ENCODE assay signal across 7 cellular contexts in genomic region chr19:38729653-38730469, GRCh38. TPM values are rescaled to one million over a fixed set of nuclear protein-coding genes. Genes with fewer than 3 reads are reported as not detected.
DNase-seq lines count a peak whose midpoint lies in the region; ATAC-seq, FAIRE-seq and TF ChIP-seq lines count a peak whose summit lies in the region.

No MANE protein-coding gene starts in this region.

- H3K4me3 ChIP-seq in GM12865 (ENCODE audit: low read depth, low read length), result no peak overlapping the region
- no peak overlapping the region for H3K4me3 ChIP-seq in bronchial epithelial cell (ENCODE audit: low read depth, low read length)
- H3K4me3 ChIP-seq in lower leg skin (ENCODE audit: low read depth, poor library complexity, severe bottlenecking), result no peak overlapping the region

- no peak for TF ChIP-seq POLR2A in lower leg skin (IDR thresholded peaks at IDR 0.05)

- no peaks in the 10 kb centered on the region for H3K27me3 ChIP-seq in bronchial epithelial cell (ENCODE audit: control insufficient read depth, insufficient read depth, low read length)

- intact Hi-C loops in lower leg skin (cut with DNase I; ENCODE audit: low total_unique reads), result loop anchor here (10.0 kb wide), 1 partner anchor 195 kb away; no protein-coding TSS in a partner anchor

- TF ChIP-seq CTCF in GM12865 (IDR thresholded peaks at IDR 0.05; ENCODE audit: insufficient read depth, low read depth, low read length, missing control alignments) (peak; percentile 84), bronchial epithelial cell (IDR thresholded peaks at IDR 0.05; ENCODE audit: insufficient read depth, low read length, severe bottlenecking) (peak; percentile 88), lower leg skin (IDR thresholded peaks at IDR 0.05) (peak in 1 of 3 donors; percentile 30)

- no peak for ATAC-seq in HG02981 (IDR thresholded peaks at IDR 0.05; ENCODE audit: unreplicated experiment)

- no peak for FAIRE-seq in bronchial epithelial cell (lab: Jason Lieb, UNC)

- H3K36me3 ChIP-seq in bronchial epithelial cell (ENCODE audit: control insufficient read depth, insufficient read depth, low read length), result peaks cover 40% of the 10 kb centered on the region

- 68 to 74% methylated on average over 15 to 17 of the region's 17 CpGs for WGBS in lower leg skin, 2 donors

- peak; percentile 78 for DNase-seq in GM12865 (ENCODE audit: low read depth)
- peak; percentile 25 for DNase-seq in NCI-H1105 (lab: John Stamatoyannopoulos, UW)
- peak; percentile 54 to 71 (median 62) for DNase-seq in activated CD4-positive, CD25-positive, alpha-beta regulatory T cell (lab: John Stamatoyannopoulos, UW)
- peak; percentile 38 for DNase-seq in bronchial epithelial cell (ENCODE audit: low read depth)
- DNase-seq in lower leg skin (ENCODE audit: low spot score in 2 of 2), result peak; percentile 34 to 92
- peak; percentile 76 to 78 for DNase-seq in stimulated activated CD8-positive, alpha-beta memory T cell treated with anti-CD3 and anti-CD28 coated beads, Interleukin-2, amount 100 ng/mL, for 48 hours (ENCODE audit: low read depth in 2 of 2)

RNA-seq across cellular contexts. Expression of gene CAPN12, which starts 14.4 kb away (rescaled TPM):
- total RNA-seq in bronchial epithelial cell (6.6 and 6.8 TPM in 2 replicates), lower leg skin (10 to 100 TPM in 3 of 4 donors, 1 to 10 TPM in 1; 7.6 to 20.0 (median 12.9) TPM)

RNA-seq across cellular contexts. Expression of gene LGALS7, which starts 43.5 kb away (rescaled TPM):
- 11.3 and 406 TPM in 2 replicates for total RNA-seq in bronchial epithelial cell
- 1,000 to 10,000 TPM in 1 of 4 donors, 100 to 1,000 TPM in 2, 10 to 100 TPM in 1; 36.0 to 1,062 (median 348) TPM for total RNA-seq in lower leg skin

RNA-seq across cellular contexts. Expression of gene LGALS7B, which starts 59.1 kb away (rescaled TPM):
- total RNA-seq in bronchial epithelial cell (1,636 and 4,049 TPM in 2 replicates), lower leg skin (1,000 to 10,000 TPM; 3,936 to 6,716 (median 4,891) TPM)

Comparison
In these comparisons a context has a peak if more than half of its experiments do, and no peak if none do; other contexts are left out.
1. DNase-seq: peak in every context shown above with its lines; median percentile 78 in GM12865; 77 in stimulated activated CD8-positive, alpha-beta memory T cell treated with anti-CD3 and anti-CD28 coated beads, Interleukin-2, amount 100 ng/mL, for 48 hours; 63 in lower leg skin; 62 in activated CD4-positive, CD25-positive, alpha-beta regulatory T cell; 38 in bronchial epithelial cell; 25 in NCI-H1105.